Comparison of ENCODE assay signal across 27 cellular contexts in genomic region chr20:61752576-61752975, GRCh38.
A peak's percentile ranks its signal among the peaks of the same experiment; 100 is the strongest.
DNase-seq lines count a peak whose midpoint lies in the region; ATAC-seq, FAIRE-seq and TF ChIP-seq lines count a peak whose summit lies in the region.
"Had no signal": no experiment of that assay in that cellular context is flagged by ENCODE, and none has a peak within 500 bp of the region (broad histone marks: within the 10 kb centered on the region; RNA-seq: fewer than 3 reads in every experiment).

No MANE protein-coding gene starts in this region.

- no peak for TF ChIP-seq EP300 in H1 (IDR thresholded peaks at IDR 0.05; ENCODE audit: borderline replicate concordance in 1 of 2, low read depth in 2 of 2, low read length in 2 of 2)

- H3K4ac ChIP-seq in H1 (replicated peaks; ENCODE audit: insufficient read length, low read depth, low read length), result no peak overlapping the region
- peak overlapping the region; percentile 71 for H3K4ac ChIP-seq in neuronal stem cell (ENCODE audit: low read length)

- no peaks in the 10 kb centered on the region for H3K79me2 ChIP-seq in Loucy (ENCODE audit: insufficient read depth, low read length)
- no peaks in the 10 kb centered on the region for H3K79me2 ChIP-seq in H1 (ENCODE audit: control insufficient read depth in 1 of 2, insufficient read depth in 2 of 2, low read length in 2 of 2)

- no peak overlapping the region for H3K18ac ChIP-seq in H1 (ENCODE audit: extremely low read depth, low read length)
- H3K18ac ChIP-seq in neuronal stem cell (ENCODE audit: low read length), result no peak overlapping the region

- H2BK12ac ChIP-seq in H1 (ENCODE audit: low read depth, low read length) (peak overlapping the region; percentile 44; the same call in 1 of the 2 replicates), neuronal stem cell (ENCODE audit: low read length) (no peak overlapping the region)

- H3K27me3 ChIP-seq in BLaER1 treated with 17β-estradiol and CSF1 and Interleukin-3, amounts not matched to agents 10 nM and 100 nM, result no peaks in the 10 kb centered on the region
- H3K27me3 ChIP-seq in Loucy (ENCODE audit: insufficient read depth, low read length, poor library complexity, severe bottlenecking) (no peaks in the 10 kb centered on the region), H1 (replicated peaks in 1 of 4; ENCODE audit: control insufficient read depth in 3 of 4, extremely low read depth in 1 of 4, insufficient read depth in 3 of 4, low read length in 3 of 4) (peaks cover 0 to 3% (median 0%) of the 10 kb centered on the region in 4 experiments; a peak in 1 of 7 replicates), neuronal stem cell (ENCODE audit: control insufficient read depth in 3 of 3, insufficient read depth in 3 of 3, low read depth in 1 of 3, low read length in 3 of 3) (peaks cover 0 to 3% (median 0%) of the 10 kb centered on the region in 3 experiments), WERI-Rb-1 (ENCODE audit: insufficient read depth, low read depth, severe bottlenecking) (peaks cover 87% of the 10 kb centered on the region)

- TF ChIP-seq RAD21 in H1 (IDR thresholded peaks at IDR 0.05 in 1 of 2, conservative IDR thresholded peaks at IDR 0.05 in 1 of 2; ENCODE audit: low read depth in 2 of 2, low read length in 2 of 2), result no peak

- peaks cover 6% of the 10 kb centered on the region; the same call in 1 of the 2 replicates for H3K23me2 ChIP-seq in H1 (ENCODE audit: low read depth, low read length)

- H3K4me1 Mint-ChIP-seq in T-helper 17 cell, result no peaks in the 10 kb centered on the region
- H3K4me1 Mint-ChIP-seq: IgD-negative memory B cell had no signal

- H3K9ac ChIP-seq in BLaER1 treated with 17β-estradiol and CSF1 and Interleukin-3, amounts not matched to agents 10 nM and 100 nM, result no peak overlapping the region
- H3K9ac ChIP-seq in Loucy (ENCODE audit: low read depth, low read length, poor library complexity, severe bottlenecking) (no peak overlapping the region), H1 (replicated peaks in 1 of 4; ENCODE audit: extremely low read depth in 1 of 4, low read depth in 3 of 4, low read length in 3 of 4) (no peak overlapping the region), neuronal stem cell (ENCODE audit: low read depth, low read length, poor library complexity) (no peak overlapping the region)
- H3K9ac ChIP-seq: GM23248, KMS-11 had no signal

- peak overlapping the region; percentile 80 to 94 (median 89); a peak in 19 of 22 replicates for H3K4me2 ChIP-seq in BLaER1 treated with 17β-estradiol and CSF1 and Interleukin-3, amounts not matched to agents 10 nM and 100 nM
- peak overlapping the region; percentile 49 for H3K4me2 ChIP-seq in Loucy (ENCODE audit: low read depth, low read length, poor library complexity, severe bottlenecking)
- H3K4me2 ChIP-seq in H1 (ENCODE audit: insufficient read depth in 1 of 2, low read depth in 2 of 2, low read length in 2 of 2), result no peak overlapping the region
- H3K4me2 ChIP-seq in neuronal stem cell (ENCODE audit: insufficient read depth, low read length, poor library complexity, severe bottlenecking), result no peak overlapping the region
- H3K4me2 ChIP-seq: KMS-11 had no signal

- H2AFZ ChIP-seq in Loucy (ENCODE audit: low read length), result no peak overlapping the region
- no peak overlapping the region for H2AFZ ChIP-seq in H1 (ENCODE audit: low read length)
- H2AFZ ChIP-seq in neuronal stem cell (ENCODE audit: low read length), result no peak overlapping the region
- H2AFZ ChIP-seq: GM23248 had no signal

- no peak overlapping the region for H4K5ac ChIP-seq in H1 (ENCODE audit: insufficient read length, low read depth, low read length)

- H2BK15ac ChIP-seq in H1 (ENCODE audit: low read length), result no peak overlapping the region
- no peak overlapping the region for H2BK15ac ChIP-seq in neuronal stem cell (ENCODE audit: low read length)

- WGBS in H1 (ENCODE audit: extremely low coverage in 1 of 2, insufficient coverage in 1 of 2, insufficient read length in 1 of 2, insufficient replicate concordance in 2 of 2, low coverage in 1 of 2, low lambda C conversion rate in 2 of 2, missing lambda C conversion rate in 1 of 2), 2 experiments, result 90% methylated on average over 8 of the region's 8 CpGs; no CpG with 5 or more reads in 1 of the 2 experiments
- WGBS in neuronal stem cell (ENCODE audit: extremely low coverage in 2 of 2, insufficient read length in 2 of 2, insufficient replicate concordance in 1 of 2), 2 donors, result no CpG with 5 or more reads among the region's 8 CpGs

- no peaks in the 10 kb centered on the region for H3K9me2 ChIP-seq in Loucy (replicated peaks; ENCODE audit: low read depth, low read length)

- ATAC-seq in T-helper 17 cell, result no peak
- no peak for ATAC-seq in HG03521 (IDR thresholded peaks at IDR 0.05; ENCODE audit: unreplicated experiment)
- ATAC-seq: CD8-positive, alpha-beta T cell; PC-3 had no signal

- TF ChIP-seq CTCF in Loucy (conservative IDR thresholded peaks at IDR 0.05; ENCODE audit: low read length), result no peak
- no peak for TF ChIP-seq CTCF in H1 (IDR thresholded peaks at IDR 0.05; ENCODE audit: control extremely low read depth in 1 of 3, insufficient read depth in 1 of 3, low read depth in 1 of 3, low read length in 3 of 3)
- TF ChIP-seq CTCF in WERI-Rb-1 (IDR thresholded peaks at IDR 0.05; ENCODE audit: low read depth, low read length), result no peak

- no peaks in the 10 kb centered on the region for H3K36me3 Mint-ChIP-seq in T-helper 17 cell (ENCODE audit: low read depth)
- H3K36me3 Mint-ChIP-seq: CD8-positive, alpha-beta T cell; IgD-negative memory B cell had no signal

- no peak overlapping the region for H3K27ac ChIP-seq in BLaER1 treated with 17β-estradiol and CSF1 and Interleukin-3, amounts not matched to agents 10 nM and 100 nM
- H3K27ac ChIP-seq in H1 (ENCODE audit: low read depth, low read length), result no peak overlapping the region
- no peak overlapping the region for H3K27ac ChIP-seq in neuronal stem cell (replicated peaks; ENCODE audit: low read length)
- H3K27ac ChIP-seq in WERI-Rb-1, result no peak overlapping the region
- H3K27ac ChIP-seq: GM23248, KMS-11 had no signal

- H3K9me3 ChIP-seq in BLaER1 treated with 17β-estradiol and CSF1 and Interleukin-3, amounts not matched to agents 10 nM and 100 nM (replicated peaks in 1 of 11), result peaks cover 23 to 30% (median 26%) of the 10 kb centered on the region in 11 experiments
- H3K9me3 ChIP-seq in Loucy (ENCODE audit: insufficient read depth, low read depth, low read length) (peaks cover 4% of the 10 kb centered on the region; the same call in 1 of the 2 replicates), H1 (ENCODE audit: insufficient read depth in 2 of 2, low read depth in 1 of 2, low read length in 1 of 2) (peaks cover 3 to 6% of the 10 kb centered on the region in 2 experiments; a peak in 3 of 4 replicates), neuronal stem cell (replicated peaks in 1 of 2; ENCODE audit: control insufficient read depth in 2 of 2, insufficient read depth in 1 of 2, low read depth in 1 of 2, low read length in 2 of 2) (peaks cover 4 to 10% of the 10 kb centered on the region in 2 donors), T-helper 17 cell (ENCODE audit: control insufficient read depth, low read length, poor library complexity, severe bottlenecking) (no peaks in the 10 kb centered on the region), WERI-Rb-1 (ENCODE audit: severe bottlenecking) (peaks cover 7% of the 10 kb centered on the region)
- H3K9me3 ChIP-seq: HAP-1 had no signal

- H4K91ac ChIP-seq in H1 (replicated peaks; ENCODE audit: insufficient read length, low read length) (no peak overlapping the region), neuronal stem cell (ENCODE audit: low read depth, low read length, poor library complexity) (no peak overlapping the region)

- H4K20me1 ChIP-seq in BLaER1 treated with 17β-estradiol and CSF1 and Interleukin-3, amounts not matched to agents 10 nM and 100 nM, result peaks cover 0 to 48% (median 11%) of the 10 kb centered on the region in 11 experiments; a peak in 12 of 22 replicates
- H4K20me1 ChIP-seq in Loucy (ENCODE audit: insufficient read depth, low read length, poor library complexity, severe bottlenecking) (no peaks in the 10 kb centered on the region), H1 (replicated peaks in 1 of 2; ENCODE audit: control insufficient read depth in 1 of 2, insufficient read depth in 2 of 2, low read length in 2 of 2) (peaks cover 0 to 6% of the 10 kb centered on the region in 2 experiments)

- peaks cover 2% of the 10 kb centered on the region for H3K27me3 Mint-ChIP-seq in T-helper 17 cell

- POLR2A ChIA-PET in H1 (lab: Charles Lee; ENCODE audit: partially characterized antibody), result no interaction called here

- no peak overlapping the region for H3K4me3 Mint-ChIP-seq in T-helper 17 cell
- H3K4me3 Mint-ChIP-seq: CD8-positive, alpha-beta T cell; HFFc6; IgD-negative memory B cell had no signal

- H3K27ac Mint-ChIP-seq in T-helper 17 cell, result no peak overlapping the region
- H3K27ac Mint-ChIP-seq: CD8-positive, alpha-beta T cell; HFFc6 had no signal

- H4K8ac ChIP-seq in H1 (ENCODE audit: extremely low read depth, insufficient read depth, low read length), result no peak overlapping the region
- no peak overlapping the region for H4K8ac ChIP-seq in neuronal stem cell (ENCODE audit: low read depth, low read length)

- H2AK5ac ChIP-seq in H1 (ENCODE audit: low read depth, low read length) (no peak overlapping the region; the same call in 1 of the 2 replicates), neuronal stem cell (ENCODE audit: low read depth, low read length) (no peak overlapping the region)

- CTCF ChIA-PET in H1 (lab: Charles Lee; ENCODE audit: partially characterized antibody), result interaction anchor here (1.7 to 2.3 kb wide), 3 partner anchors 12 to 144 kb away, joined by 4 to 8 read pairs (median 5); no protein-coding TSS in a partner anchor

- H2BK20ac ChIP-seq in H1 (ENCODE audit: low read length), result no peak overlapping the region

- peaks cover 0 to 14% (median 0%) of the 10 kb centered on the region in 11 experiments; a peak in 3 of 22 replicates for H3K36me3 ChIP-seq in BLaER1 treated with 17β-estradiol and CSF1 and Interleukin-3, amounts not matched to agents 10 nM and 100 nM
- peaks cover 12% of the 10 kb centered on the region; the same call in 1 of the 2 replicates for H3K36me3 ChIP-seq in Loucy (ENCODE audit: insufficient read depth, low read length)
- no peaks in the 10 kb centered on the region for H3K36me3 ChIP-seq in H1 (ENCODE audit: control insufficient read depth in 2 of 4, insufficient read depth in 4 of 4, low read length in 3 of 4)
- peaks cover 0 to 1% of the 10 kb centered on the region in 2 donors for H3K36me3 ChIP-seq in neuronal stem cell (replicated peaks in 1 of 2; ENCODE audit: control insufficient read depth in 2 of 2, insufficient read depth in 2 of 2, low read length in 2 of 2)
- H3K36me3 ChIP-seq in WERI-Rb-1, result no peaks in the 10 kb centered on the region
- H3K36me3 ChIP-seq: HAP-1 had no signal

- H3K4me3 ChIP-seq in BLaER1 treated with 17β-estradiol and CSF1 and Interleukin-3, amounts not matched to agents 10 nM and 100 nM, result peak overlapping the region in 2 of 10 experiments; percentile 60 to 64; a peak in 3 of 20 replicates
- no peak overlapping the region for H3K4me3 ChIP-seq in Loucy (ENCODE audit: low read length, poor library complexity, severe bottlenecking)
- no peak overlapping the region for H3K4me3 ChIP-seq in H1 (ENCODE audit: extremely low read depth in 1 of 4, insufficient read depth in 2 of 4, low read depth in 3 of 4, low read length in 4 of 4)
- H3K4me3 ChIP-seq in neuronal stem cell (ENCODE audit: low read length in 2 of 2), result no peak overlapping the region
- H3K4me3 ChIP-seq in WERI-Rb-1 (ENCODE audit: low read depth, low read length), result no peak overlapping the region
- H3K4me3 ChIP-seq: GM23248, HAP-1 had no signal

- 0 out of 2 replicates have a peak overlapping the region, but pooled peaks have one; percentile 44 for H2BK5ac ChIP-seq in H1 (ENCODE audit: low read depth, low read length)
- H2BK5ac ChIP-seq in neuronal stem cell (ENCODE audit: low read length), result no peak overlapping the region

- no peak for TF ChIP-seq POLR2A in H1 (IDR thresholded peaks at IDR 0.05; ENCODE audit: control extremely low read depth in 1 of 2, low read depth in 2 of 2, low read length in 2 of 2)

- no peaks in the 10 kb centered on the region for H3F3A ChIP-seq in Loucy (ENCODE audit: low read depth)

- H3K4me1 ChIP-seq in BLaER1 treated with 17β-estradiol and CSF1 and Interleukin-3, amounts not matched to agents 10 nM and 100 nM, result peaks cover 35 to 66% (median 49%) of the 10 kb centered on the region in 10 experiments
- H3K4me1 ChIP-seq in Loucy (ENCODE audit: insufficient read depth, low read length, poor library complexity, severe bottlenecking) (peaks cover 13% of the 10 kb centered on the region), H1 (replicated peaks in 1 of 4; ENCODE audit: control insufficient read depth in 3 of 4, insufficient read depth in 4 of 4, low read length in 3 of 4) (peaks cover 0 to 12% (median 4%) of the 10 kb centered on the region in 4 experiments; a peak in 5 of 7 replicates), neuronal stem cell (ENCODE audit: control insufficient read depth in 2 of 2, insufficient read depth in 1 of 2, low read depth in 1 of 2, low read length in 2 of 2) (peaks cover 4 to 8% of the 10 kb centered on the region in 2 donors)
- H3K4me1 ChIP-seq: Caco-2, HAP-1 had no signal

- H3K14ac ChIP-seq in H1 (ENCODE audit: insufficient read length), result no peak overlapping the region
- no peak overlapping the region for H3K14ac ChIP-seq in neuronal stem cell (ENCODE audit: low read length)

- H3K79me1 ChIP-seq in H1 (ENCODE audit: low read depth, low read length) (peaks cover 2% of the 10 kb centered on the region; the same call in 1 of the 2 replicates), neuronal stem cell (ENCODE audit: low read depth, low read length) (peaks cover 4% of the 10 kb centered on the region)

- H3K56ac ChIP-seq in H1 (replicated peaks; ENCODE audit: insufficient read length, low read depth, low read length), result no peak overlapping the region

- H3K23ac ChIP-seq in H1 (ENCODE audit: insufficient read length) (no peak overlapping the region), neuronal stem cell (ENCODE audit: low read depth, low read length, poor library complexity) (no peak overlapping the region)

- no peak for FAIRE-seq in H1 (lab: Jason Lieb, UNC)
- FAIRE-seq: G401.6 had no signal

- H2BK120ac ChIP-seq in H1 (replicated peaks; ENCODE audit: low read depth, low read length), result no peak overlapping the region
- no peak overlapping the region for H2BK120ac ChIP-seq in neuronal stem cell (ENCODE audit: low read depth, low read length)

- DNase-seq in H1 (ENCODE audit: low read depth in 1 of 2, low spot score in 2 of 2) (no peak), neuronal stem cell (ENCODE audit: low spot score) (no peak), T-helper 17 cell (no peak), NCI-H187 (lab: John Stamatoyannopoulos, UW) (no peak), WERI-Rb-1 (no peak)
- DNase-seq: C1 segment of cervical spinal cord; CD8-positive, alpha-beta T cell; GM23248; HFFc6; NCI-H1092 treated with DMSO at 0.1 percent for 48 hours; NCI-H1436; NCI-H1930; NCI-H2107; NCI-H446; NCI-H526; NCI-H82; NK-92 treated with Interleukin-12 subunit alpha and Interleukin-12 subunit beta, amount 100 ng/mL, for 24 hours; PC-3; SHP77 had no signal

Comparison
In these comparisons a context has a peak if more than half of its experiments do, and no peak if none do; other contexts are left out.
1. H3K4me2 ChIP-seq: peak in BLaER1 treated with 17β-estradiol and CSF1 and Interleukin-3, amounts not matched to agents 10 nM and 100 nM (11 of 11) and Loucy (single experiment); none in H1 (0 of 2) and neuronal stem cell (single experiment).